In genomic region chr1:211478376-211478775, GRCh38 we compare ENCODE assay signal across 22 cellular contexts. TPM values are rescaled to one million over a fixed set of nuclear protein-coding genes. Genes with fewer than 3 reads are reported as not detected.
DNase-seq lines count a peak whose midpoint lies in the region; ATAC-seq and TF ChIP-seq lines count a peak whose summit lies in the region.
"Had no signal": no experiment of that assay in that cellular context is flagged by ENCODE, and none has a peak within 500 bp of the region (broad histone marks: within the 10 kb centered on the region; RNA-seq: fewer than 3 reads in every experiment).

No MANE protein-coding gene starts in this region.

- H3K4me3 ChIP-seq in IMR-90 (ENCODE audit: insufficient read depth, low read depth, low read length): no peak overlapping the region
- H3K4me3 ChIP-seq in lung: no peak overlapping the region
- no peak overlapping the region for H3K4me3 ChIP-seq in neuronal stem cell (ENCODE audit: low read length in 2 of 2)
- H3K4me3 ChIP-seq: A549, BLaER1 had no signal

- H3K36me3 ChIP-seq in IMR-90 (ENCODE audit: control insufficient read depth, insufficient read depth, low read length): no peaks in the 10 kb centered on the region
- no peaks in the 10 kb centered on the region for H3K36me3 ChIP-seq in lung (ENCODE audit: control insufficient read depth in 2 of 2, insufficient read depth in 2 of 2, low read length in 2 of 2)
- H3K36me3 ChIP-seq in neuronal stem cell (replicated peaks in 1 of 2; ENCODE audit: control insufficient read depth in 2 of 2, insufficient read depth in 2 of 2, low read length in 2 of 2): no peaks in the 10 kb centered on the region
- H3K36me3 ChIP-seq: BLaER1 had no signal

- no peaks in the 10 kb centered on the region for H3K4me1 ChIP-seq in IMR-90 (ENCODE audit: control insufficient read depth, insufficient read depth, low read length)
- H3K4me1 ChIP-seq in lung (ENCODE audit: control insufficient read depth in 2 of 2, insufficient read depth in 2 of 2, low read length in 2 of 2): peaks cover 0 to 2% of the 10 kb centered on the region in 2 donors
- peaks cover 2 to 5% of the 10 kb centered on the region in 2 donors for H3K4me1 ChIP-seq in neuronal stem cell (ENCODE audit: control insufficient read depth in 2 of 2, insufficient read depth in 1 of 2, low read depth in 1 of 2, low read length in 2 of 2)
- H3K4me1 ChIP-seq: BLaER1 had no signal

- no peaks in the 10 kb centered on the region for H3K36me3 Mint-ChIP-seq in activated CD8-positive, alpha-beta T cell treated with anti-CD3 and anti-CD28 coated beads, Interleukin-2, amount 10 ng/mL, durations not matched to agents 7 days and 5 days (ENCODE audit: low read depth)
- H3K36me3 Mint-ChIP-seq in activated CD8-positive, alpha-beta T cell treated with anti-CD3 and anti-CD28 coated beads for 36 hours (ENCODE audit: low read depth): no peaks in the 10 kb centered on the region
- H3K36me3 Mint-ChIP-seq: CD14-positive monocyte; CD4-positive, alpha-beta memory T cell; IgD-negative memory B cell had no signal

- no peak overlapping the region for H2BK15ac ChIP-seq in IMR-90 (ENCODE audit: low read depth, low read length)
- H2BK15ac ChIP-seq in neuronal stem cell (ENCODE audit: low read length): no peak overlapping the region

- H3K27ac ChIP-seq in IMR-90 (ENCODE audit: insufficient read depth, low read length): no peak overlapping the region
- no peak overlapping the region for H3K27ac ChIP-seq in lung (ENCODE audit: low read depth in 1 of 2, low read length in 1 of 2)
- H3K27ac ChIP-seq in neuronal stem cell (replicated peaks; ENCODE audit: low read length): no peak overlapping the region
- H3K27ac ChIP-seq: 22Rv1, A549, BLaER1, HL-60 had no signal

- H3K9ac ChIP-seq in IMR-90 (ENCODE audit: low read depth, low read length) (no peak overlapping the region), neuronal stem cell (ENCODE audit: low read depth, low read length, poor library complexity) (no peak overlapping the region)
- H3K9ac ChIP-seq: BLaER1 had no signal

- ATAC-seq in activated CD8-positive, alpha-beta T cell treated with anti-CD3 and anti-CD28 coated beads, Interleukin-2, amount 10 ng/mL, durations not matched to agents 7 days and 5 days: no peak
- no peak for ATAC-seq in activated CD8-positive, alpha-beta T cell treated with anti-CD3 and anti-CD28 coated beads for 36 hours
- ATAC-seq in IMR-90 (ENCODE audit: low read depth) (no peak), lung (ENCODE audit: insufficient read depth, low FRiP score) (no peak), HG03045 (IDR thresholded peaks at IDR 0.05; ENCODE audit: unreplicated experiment) (no peak)
- ATAC-seq: A549 had no signal

- H2AFZ ChIP-seq in IMR-90 (replicated peaks; ENCODE audit: low read length, poor library complexity) (peak overlapping the region; percentile 51), neuronal stem cell (ENCODE audit: low read length) (no peak overlapping the region)

- in situ Hi-C loops in IMR-90 (cut with MboI; ENCODE audit: low sequenced_read_pairs): loop anchor here (10.0 kb wide), 1 partner anchor 154 kb away; the partner anchor contains the start of gene TRAF5

- H3K27ac Mint-ChIP-seq in activated CD8-positive, alpha-beta T cell treated with anti-CD3 and anti-CD28 coated beads, Interleukin-2, amount 10 ng/mL, durations not matched to agents 7 days and 5 days: no peak overlapping the region
- no peak overlapping the region for H3K27ac Mint-ChIP-seq in activated CD8-positive, alpha-beta T cell treated with anti-CD3 and anti-CD28 coated beads for 36 hours
- H3K27ac Mint-ChIP-seq: CD14-positive monocyte had no signal

- CTCF ChIA-PET in activated CD8-positive, alpha-beta T cell treated with anti-CD3 and anti-CD28 coated beads, Interleukin-2, amount 10 ng/mL, durations not matched to agents 7 days and 5 days (lab: Charles Lee): interaction anchor here (1.2 to 5.3 kb wide), 6 partner anchors 9 to 177 kb away, joined by 4 to 43 read pairs (median 18); partner anchors contain the start of gene TRAF5
- CTCF ChIA-PET in activated CD8-positive, alpha-beta T cell treated with anti-CD3 and anti-CD28 coated beads for 36 hours (lab: Charles Lee): interaction anchor here (1.1 to 5.8 kb wide), 8 partner anchors 8 to 176 kb away, joined by 4 to 46 read pairs (median 8); no protein-coding TSS in a partner anchor
- CTCF ChIA-PET in IMR-90 (lab: Yijun Ruan, JAX): interaction anchor here (1.0 kb wide), 1 partner anchor 9 kb away, joined by 3 read pairs; no protein-coding TSS in a partner anchor

- no peak overlapping the region for H2BK120ac ChIP-seq in IMR-90 (ENCODE audit: low read depth, low read length)
- H2BK120ac ChIP-seq in neuronal stem cell (ENCODE audit: low read depth, low read length): no peak overlapping the region

- H2BK12ac ChIP-seq in neuronal stem cell (ENCODE audit: low read length): no peak overlapping the region

- intact Hi-C loops in activated CD8-positive, alpha-beta T cell treated with anti-CD3 and anti-CD28 coated beads for 36 hours (cut with micrococcal nuclease): no loop called here
- intact Hi-C loops in IMR-90 (cut with micrococcal nuclease): loop anchor here (5.0 to 10.0 kb wide), 2 partner anchors 54 to 1031 kb away; no protein-coding TSS in a partner anchor

- H3K18ac ChIP-seq in IMR-90 (ENCODE audit: low read depth, low read length) (no peak overlapping the region), neuronal stem cell (ENCODE audit: low read length) (no peak overlapping the region)

- H3K79me1 ChIP-seq in IMR-90 (ENCODE audit: low read depth in 1 of 2, low read length in 2 of 2) (no peaks in the 10 kb centered on the region), neuronal stem cell (ENCODE audit: low read depth, low read length) (no peaks in the 10 kb centered on the region)

- no TSS peak for BruUV-seq in IMR-90 (replicated peaks; lab: Mats Ljungman, UMichigan)

- peak; percentile 15 for DNase-seq in activated CD8-positive, alpha-beta T cell treated with anti-CD3 and anti-CD28 coated beads, Interleukin-2, amount 10 ng/mL, durations not matched to agents 7 days and 5 days
- no peak for DNase-seq in activated CD8-positive, alpha-beta T cell treated with anti-CD3 and anti-CD28 coated beads for 36 hours
- DNase-seq in IMR-90: no peak
- peak; percentile 7 for DNase-seq in lung (ENCODE audit: low spot score)
- DNase-seq in neuronal stem cell (ENCODE audit: low spot score): no peak
- no peak for DNase-seq in activated effector memory CD4-positive, alpha-beta T cell treated with Interleukin-2 at 50 U/mL for 16 hours
- no peak for DNase-seq in hypothalamus (lab: John Stamatoyannopoulos, UW)
- DNase-seq: Calu3; CD4-positive, alpha-beta memory T cell; DMS79 treated with DMSO at 0.1 percent for 48 hours; GF-D8; GOT3; H7 had no signal

- H3K4ac ChIP-seq in IMR-90 (ENCODE audit: low read depth, low read length) (no peak overlapping the region), neuronal stem cell (ENCODE audit: low read length) (no peak overlapping the region)

- H4K91ac ChIP-seq in IMR-90 (ENCODE audit: insufficient read depth, low read depth, low read length) (no peak overlapping the region), neuronal stem cell (ENCODE audit: low read depth, low read length, poor library complexity) (no peak overlapping the region)

- H3K27me3 ChIP-seq in IMR-90 (ENCODE audit: control insufficient read depth, insufficient read depth, low read length): peaks cover 36% of the 10 kb centered on the region
- no peaks in the 10 kb centered on the region for H3K27me3 ChIP-seq in lung (ENCODE audit: control insufficient read depth, insufficient read depth)
- peaks cover 0 to 6% (median 0%) of the 10 kb centered on the region in 3 experiments for H3K27me3 ChIP-seq in neuronal stem cell (ENCODE audit: control insufficient read depth in 3 of 3, insufficient read depth in 3 of 3, low read depth in 1 of 3, low read length in 3 of 3)
- H3K27me3 ChIP-seq: BLaER1 had no signal

- H3K56ac ChIP-seq in IMR-90 (ENCODE audit: extremely low read depth, insufficient read depth, low read length): no peak overlapping the region

- no peak overlapping the region for H3K23ac ChIP-seq in IMR-90 (ENCODE audit: low read depth, low read length)
- no peak overlapping the region for H3K23ac ChIP-seq in neuronal stem cell (ENCODE audit: low read depth, low read length, poor library complexity)

- H2BK5ac ChIP-seq in IMR-90 (ENCODE audit: low read depth, low read length, poor library complexity, severe bottlenecking) (no peak overlapping the region), neuronal stem cell (ENCODE audit: low read length) (peak overlapping the region; percentile 79)

- H3K14ac ChIP-seq in IMR-90 (replicated peaks; ENCODE audit: low read depth, low read length) (no peak overlapping the region), neuronal stem cell (ENCODE audit: low read length) (no peak overlapping the region)

- no peak for TF ChIP-seq RAD21 in IMR-90 (IDR thresholded peaks at IDR 0.05; ENCODE audit: low read length)

- H2AK5ac ChIP-seq in IMR-90 (ENCODE audit: low read depth, low read length) (no peak overlapping the region), neuronal stem cell (ENCODE audit: low read depth, low read length) (no peak overlapping the region)

- TF ChIP-seq CTCF in activated CD8-positive, alpha-beta T cell treated with anti-CD3 and anti-CD28 coated beads for 36 hours (IDR thresholded peaks at IDR 0.05): no peak
- TF ChIP-seq CTCF in IMR-90 (conservative IDR thresholded peaks at IDR 0.05; ENCODE audit: low read depth, low read length) (no peak), lung (IDR thresholded peaks at IDR 0.05; ENCODE audit: control extremely low read depth, extremely low read depth) (no peak)

- no peaks in the 10 kb centered on the region for H3K4me1 Mint-ChIP-seq in activated CD8-positive, alpha-beta T cell treated with anti-CD3 and anti-CD28 coated beads, Interleukin-2, amount 10 ng/mL, durations not matched to agents 7 days and 5 days (ENCODE audit: low read depth)
- H3K4me1 Mint-ChIP-seq in activated CD8-positive, alpha-beta T cell treated with anti-CD3 and anti-CD28 coated beads for 36 hours (ENCODE audit: low read depth): no peaks in the 10 kb centered on the region
- H3K4me1 Mint-ChIP-seq: IgD-negative memory B cell had no signal

- H4K8ac ChIP-seq in IMR-90 (ENCODE audit: low read depth in 2 of 2, low read length in 2 of 2): no peak overlapping the region
- H4K8ac ChIP-seq in neuronal stem cell (ENCODE audit: low read depth, low read length): no peak overlapping the region

- no peak for TF ChIP-seq POLR2A in IMR-90 (IDR thresholded peaks at IDR 0.05; ENCODE audit: low read depth, low read length)

- no peak overlapping the region for H3K4me3 Mint-ChIP-seq in activated CD8-positive, alpha-beta T cell treated with anti-CD3 and anti-CD28 coated beads, Interleukin-2, amount 10 ng/mL, durations not matched to agents 7 days and 5 days
- H3K4me3 Mint-ChIP-seq in activated CD8-positive, alpha-beta T cell treated with anti-CD3 and anti-CD28 coated beads for 36 hours: no peak overlapping the region
- H3K4me3 Mint-ChIP-seq: CD4-positive, alpha-beta memory T cell; IgD-negative memory B cell had no signal

- POLR2A ChIA-PET in activated CD8-positive, alpha-beta T cell treated with anti-CD3 and anti-CD28 coated beads, Interleukin-2, amount 10 ng/mL, durations not matched to agents 7 days and 5 days (lab: Charles Lee): interaction anchor here (0.6 to 1.7 kb wide), 3 partner anchors 18 to 155 kb away, joined by 3 to 5 read pairs (median 3); no protein-coding TSS in a partner anchor
- POLR2A ChIA-PET in activated CD8-positive, alpha-beta T cell treated with anti-CD3 and anti-CD28 coated beads for 36 hours (lab: Charles Lee): no interaction called here
- POLR2A ChIA-PET in IMR-90 (lab: Charles Lee; ENCODE audit: unreplicated experiment): no interaction called here

- H3K9me3 ChIP-seq in IMR-90 (ENCODE audit: control insufficient read depth, insufficient read depth, low read length): no peaks in the 10 kb centered on the region
- peaks cover 0 to 2% of the 10 kb centered on the region in 2 donors for H3K9me3 ChIP-seq in lung (ENCODE audit: control insufficient read depth in 2 of 2, insufficient read depth in 1 of 2, low read length in 1 of 2)
- H3K9me3 ChIP-seq in neuronal stem cell (replicated peaks in 1 of 2; ENCODE audit: control insufficient read depth in 2 of 2, insufficient read depth in 1 of 2, low read depth in 1 of 2, low read length in 2 of 2): no peaks in the 10 kb centered on the region
- H3K9me3 ChIP-seq: A549, BLaER1 had no signal

- peaks cover 2% of the 10 kb centered on the region for H3K9me1 ChIP-seq in IMR-90 (ENCODE audit: insufficient read depth, low read length)

- dilution Hi-C loops in IMR-90 (cut with HindIII; ENCODE audit: low sequenced_read_pairs, unreplicated experiment): no loop called here

- no peaks in the 10 kb centered on the region for H4K20me1 ChIP-seq in IMR-90 (ENCODE audit: insufficient read depth, low read length)
- H4K20me1 ChIP-seq: BLaER1 had no signal

- H2AK9ac ChIP-seq in IMR-90 (replicated peaks; ENCODE audit: low read depth, low read length, poor library complexity): no peak overlapping the region

- peaks cover 30% of the 10 kb centered on the region for H3K27me3 Mint-ChIP-seq in activated CD8-positive, alpha-beta T cell treated with anti-CD3 and anti-CD28 coated beads, Interleukin-2, amount 10 ng/mL, durations not matched to agents 7 days and 5 days (ENCODE audit: low read depth)
- peaks cover 15% of the 10 kb centered on the region for H3K27me3 Mint-ChIP-seq in activated CD8-positive, alpha-beta T cell treated with anti-CD3 and anti-CD28 coated beads for 36 hours

- H3K9me3 Mint-ChIP-seq in activated CD8-positive, alpha-beta T cell treated with anti-CD3 and anti-CD28 coated beads, Interleukin-2, amount 10 ng/mL, durations not matched to agents 7 days and 5 days (ENCODE audit: insufficient read depth): no peaks in the 10 kb centered on the region
- H3K9me3 Mint-ChIP-seq in activated CD8-positive, alpha-beta T cell treated with anti-CD3 and anti-CD28 coated beads for 36 hours: no peaks in the 10 kb centered on the region
- H3K9me3 Mint-ChIP-seq: CD4-positive, alpha-beta memory T cell; IgD-negative memory B cell had no signal

- H4K5ac ChIP-seq in IMR-90 (ENCODE audit: low read depth, low read length): no peak overlapping the region

- no peak overlapping the region for H2BK20ac ChIP-seq in IMR-90 (ENCODE audit: low read depth, low read length)

- H3K4me2 ChIP-seq in IMR-90 (ENCODE audit: low read depth, low read length) (no peak overlapping the region), neuronal stem cell (ENCODE audit: insufficient read depth, low read length, poor library complexity, severe bottlenecking) (no peak overlapping the region)
- H3K4me2 ChIP-seq: A549, BLaER1 had no signal

RNA-seq across cellular contexts. Expression of gene RD3, which starts 13.6 kb away (rescaled TPM):
- not detected for total RNA-seq in activated CD8-positive, alpha-beta T cell treated with anti-CD3 and anti-CD28 coated beads, Interleukin-2, amount 10 ng/mL, durations not matched to agents 7 days and 5 days
- not detected for total RNA-seq in activated CD8-positive, alpha-beta T cell treated with anti-CD3 and anti-CD28 coated beads for 36 hours
- total RNA-seq in IMR-90 (2012; rRNA removed) (not detected in 2 replicates), lung (under 1 TPM in 1 of 2 donors, not detected in 1; 0.49 TPM)
- polyA plus RNA-seq in IMR-90 (2012; rRNA removed) (not detected in 2 replicates), lung (under 1 TPM; 0.02 to 0.09 TPM)
- not detected in 2 replicates for polyA plus RNA-seq in IMR-90 (2012; cell fraction: cytosol; rRNA removed)
- polyA plus RNA-seq in IMR-90 (2012; cell fraction: nucleus; rRNA removed; ENCODE audit: low replicate concordance): not detected in 2 replicates
- polyA plus RNA-seq in neuronal stem cell (2013, experiment 1 of 2): 4.2 TPM
- 4.3 TPM for polyA plus RNA-seq in neuronal stem cell (2013, experiment 2 of 2)
- total RNA-seq: Calu3; CD4-positive, alpha-beta memory T cell; H7; HT1080 had no signal
- polyA plus RNA-seq: A549; AG04450; CD14-positive monocyte; CD4-positive, alpha-beta memory T cell; IgD-negative memory B cell had no signal

Comparison
In these comparisons a context has a peak if more than half of its experiments do, and no peak if none do; other contexts are left out.
1. DNase-seq: peak in activated CD8-positive, alpha-beta T cell treated with anti-CD3 and anti-CD28 coated beads, Interleukin-2, amount 10 ng/mL, durations not matched to agents 7 days and 5 days (single experiment) and lung (single experiment); none in activated CD8-positive, alpha-beta T cell treated with anti-CD3 and anti-CD28 coated beads for 36 hours (single experiment), IMR-90 (single experiment), neuronal stem cell (single experiment), activated effector memory CD4-positive, alpha-beta T cell treated with Interleukin-2 at 50 U/mL for 16 hours (single experiment) and hypothalamus (0 of 51).